In genomic region chr10:30553018-30553624, GRCh38 we compare ENCODE assay signal across 1 cellular context.
TF ChIP-seq lines count a peak whose summit lies in the region.

No MANE protein-coding gene starts in this region.

TF ChIP-seq in K562, 482 proteins besides CTCF, POLR2A, EP300 and RAD21 (continued from another document and continues in another):
- TF ChIP-seq ELK1 (CRISPR knock-in tag; IDR thresholded peaks at IDR 0.05) (no peak), ZSCAN32 (CRISPR knock-in tag; IDR thresholded peaks at IDR 0.05) (no peak), ZNF3 (CRISPR knock-in tag; IDR thresholded peaks at IDR 0.05) (no peak), ARID1B (IDR thresholded peaks at IDR 0.05) (peak; percentile 96), MTA3 (IDR thresholded peaks at IDR 0.05; ENCODE audit: borderline replicate concordance) (no peak), MCM2 (IDR thresholded peaks at IDR 0.05; ENCODE audit: low read depth) (no peak), TBL1XR1 (IDR thresholded peaks at IDR 0.05; ENCODE audit: low read length in 2 of 2) (peak in 1 of 2 experiments; percentile 77; a peak in 2 of 4 replicates), CBX3 (IDR thresholded peaks at IDR 0.05; ENCODE audit: borderline replicate concordance in 1 of 2, low read length in 2 of 2) (no peak), SAP30 (IDR thresholded peaks at IDR 0.05; ENCODE audit: borderline replicate concordance, insufficient read depth, low read depth, low read length, poor library complexity, severe bottlenecking) (no peak), SRF (CRISPR knock-in tag; IDR thresholded peaks at IDR 0.05) (no peak), SP1 (CRISPR knock-in tag; IDR thresholded peaks at IDR 0.05) (0 out of 2 replicates have a peak, but pooled peaks have one; percentile 33), CREBBP (IDR thresholded peaks at IDR 0.05; ENCODE audit: low read depth, low read length) (no peak), ZBTB8A (IDR thresholded peaks at IDR 0.05; ENCODE audit: partially characterized antibody) (no peak), ZBTB26 (CRISPR knock-in tag; IDR thresholded peaks at IDR 0.05) (no peak), MXI1 (IDR thresholded peaks at IDR 0.05; ENCODE audit: low read depth, low read length) (peak; percentile 49; the same call in 1 of the 2 replicates), TEAD4 (IDR thresholded peaks at IDR 0.05; ENCODE audit: low read length) (peak; percentile 88), TEAD4 (CRISPR knock-in tag; IDR thresholded peaks at IDR 0.05; ENCODE audit: borderline replicate concordance) (no peak), TRIM24 (IDR thresholded peaks at IDR 0.05) (peak; percentile 38 to 66; a peak in 3 of 4 replicates), SMARCC2 (IDR thresholded peaks at IDR 0.05; ENCODE audit: low read depth) (peak; percentile 77), NFRKB (IDR thresholded peaks at IDR 0.05; ENCODE audit: low read depth) (peak; percentile 8; the same call in 1 of the 2 replicates), ATF1 (CRISPR knock-in tag; IDR thresholded peaks at IDR 0.05) (no peak), ATF1 (tag; IDR thresholded peaks at IDR 0.05) (peak; percentile 61), CREB3 (tag; conservative IDR thresholded peaks at IDR 0.05; ENCODE audit: low read depth) (0 out of 2 replicates have a peak, but pooled peaks have one; percentile 21), HDGF (IDR thresholded peaks at IDR 0.05) (no peak), ZNF436 (CRISPR knock-in tag; IDR thresholded peaks at IDR 0.05) (no peak), ZFP1 (CRISPR knock-in tag; IDR thresholded peaks at IDR 0.05) (no peak), CHD2 (IDR thresholded peaks at IDR 0.05; ENCODE audit: low read depth, low read length) (no peak; the same call in 1 of the 2 replicates), ZBTB49 (CRISPR knock-in tag; IDR thresholded peaks at IDR 0.05; ENCODE audit: borderline replicate concordance) (no peak), RBM14 (IDR thresholded peaks at IDR 0.05; ENCODE audit: borderline replicate concordance, insufficient read depth, low read depth, low read length) (no peak), C11orf30 (IDR thresholded peaks at IDR 0.05; ENCODE audit: low read depth) (peak; percentile 88), ILK (tag; IDR thresholded peaks at IDR 0.05; ENCODE audit: borderline replicate concordance, low read depth) (peak; percentile 53; the same call in 1 of the 2 replicates), ZFX (CRISPR knock-in tag; IDR thresholded peaks at IDR 0.05) (peak; percentile 40; the same call in 1 of the 2 replicates), HNRNPUL1 (IDR thresholded peaks at IDR 0.05; ENCODE audit: low read length) (no peak), TAF1 (IDR thresholded peaks at IDR 0.05; ENCODE audit: control insufficient read depth, extremely low read depth, insufficient read depth, low read length, severe bottlenecking) (peak; percentile 61), ZNF347 (CRISPR knock-in tag; IDR thresholded peaks at IDR 0.05; ENCODE audit: low read depth) (no peak), U2AF1 (optimal IDR thresholded peaks at IDR 0.05; ENCODE audit: low read depth, low read length) (no peak), SMAD1 (IDR thresholded peaks at IDR 0.05; ENCODE audit: low read depth, low read length, partially characterized antibody) (no peak), ZKSCAN3 (CRISPR knock-in tag; IDR thresholded peaks at IDR 0.05) (no peak), HCFC1 (IDR thresholded peaks at IDR 0.05; ENCODE audit: low read depth, low read length) (no peak), SLC30A9 (CRISPR knock-in tag; IDR thresholded peaks at IDR 0.05) (no peak), ELF2 (CRISPR knock-in tag; IDR thresholded peaks at IDR 0.05) (no peak), ELF1 (tag; IDR thresholded peaks at IDR 0.05) (peak; percentile 69; the same call in 1 of the 2 replicates), THAP7 (CRISPR knock-in tag; IDR thresholded peaks at IDR 0.05) (no peak), NR2F6 (CRISPR knock-in tag; IDR thresholded peaks at IDR 0.05) (no peak), TCF7 (IDR thresholded peaks at IDR 0.05; ENCODE audit: borderline replicate concordance) (peak; percentile 52; the same call in 1 of the 2 replicates), ZFP36 (IDR thresholded peaks at IDR 0.05; ENCODE audit: low read depth, low read length, partially characterized antibody) (peak; percentile 57), ZNF23 (CRISPR knock-in tag; IDR thresholded peaks at IDR 0.05) (no peak), ZNF24 (IDR thresholded peaks at IDR 0.05) (peak; percentile 79), PPARD (CRISPR knock-in tag; IDR thresholded peaks at IDR 0.05) (no peak), ZNF124 (CRISPR knock-in tag; IDR thresholded peaks at IDR 0.05) (no peak), RB1 (IDR thresholded peaks at IDR 0.05; ENCODE audit: low read depth) (no peak), CHD1 (IDR thresholded peaks at IDR 0.05; ENCODE audit: low read length) (no peak), FOXK2 (conservative IDR thresholded peaks at IDR 0.05 in 1 of 2, IDR thresholded peaks at IDR 0.05 in 1 of 2; ENCODE audit: low read depth in 2 of 2) (no peak), MECOM (CRISPR knock-in tag; IDR thresholded peaks at IDR 0.05) (no peak), ZNF175 (CRISPR knock-in tag; IDR thresholded peaks at IDR 0.05; ENCODE audit: low read depth) (no peak), PHB2 (IDR thresholded peaks at IDR 0.05; ENCODE audit: low read depth) (no peak), PRMT5 (CRISPR knock-in tag; IDR thresholded peaks at IDR 0.05) (no peak), ATF7 (IDR thresholded peaks at IDR 0.05) (0 out of 2 replicates have a peak, but pooled peaks have one; percentile 22), ZBTB33 (CRISPR knock-in tag; IDR thresholded peaks at IDR 0.05) (peak; percentile 37; the same call in 1 of the 2 replicates), IRF9 (tag; IDR thresholded peaks at IDR 0.05) (no peak), KDM1A (IDR thresholded peaks at IDR 0.05) (peak; percentile 93 to 94), HMG20B (CRISPR knock-in tag; IDR thresholded peaks at IDR 0.05) (no peak), BCOR (IDR thresholded peaks at IDR 0.05) (peak; percentile 24; the same call in 1 of the 2 replicates), CTBP1 (IDR thresholded peaks at IDR 0.05; ENCODE audit: borderline replicate concordance) (0 out of 2 replicates have a peak, but pooled peaks have one; percentile 72), NFE2 (IDR thresholded peaks at IDR 0.05; ENCODE audit: low read depth) (peak; percentile 42), NFATC3 (IDR thresholded peaks at IDR 0.05) (no peak; the same call in 1 of the 2 replicates), NR2C2 (CRISPR knock-in tag; IDR thresholded peaks at IDR 0.05) (no peak), NR2C2 (tag; IDR thresholded peaks at IDR 0.05) (peak; percentile 50), NCOR1 (IDR thresholded peaks at IDR 0.05) (peak; percentile 93), MAZ (CRISPR knock-in tag; conservative IDR thresholded peaks at IDR 0.05 in 1 of 2, IDR thresholded peaks at IDR 0.05 in 1 of 2) (no peak; a peak in 1 of 4 replicates), ZC3H11A (IDR thresholded peaks at IDR 0.05; ENCODE audit: low read depth, low read length) (no peak), ZNF586 (CRISPR knock-in tag; conservative IDR thresholded peaks at IDR 0.05) (no peak), FOXK1 (CRISPR knock-in tag; IDR thresholded peaks at IDR 0.05; ENCODE audit: borderline replicate concordance) (no peak), CTCFL (IDR thresholded peaks at IDR 0.05; ENCODE audit: borderline replicate concordance, insufficient read depth, low read depth, low read length, poor library complexity, severe bottlenecking) (no peak)
